1 cellular context compared by ENCODE assay signal in genomic region chr6:1326535-1327121, GRCh38.
A peak's percentile ranks its signal among the peaks of the same experiment; 100 is the strongest.
TF ChIP-seq lines count a peak whose summit lies in the region.

No MANE protein-coding gene starts in this region.

TF ChIP-seq in HepG2, 621 proteins besides CTCF, POLR2A, EP300 and RAD21 (continues in another document):
- no peak for TF ChIP-seq IKZF1 (IDR thresholded peaks at IDR 0.05)
- TF ChIP-seq ZNF230 (CRISPR knock-in tag; IDR thresholded peaks at IDR 0.05), result peak; percentile 76
- peak; percentile 56; the same call in 1 of the 2 replicates for TF ChIP-seq ZBTB38 (CRISPR knock-in tag; IDR thresholded peaks at IDR 0.05)
- TF ChIP-seq SOX13 (IDR thresholded peaks at IDR 0.05), result no peak
- peak in 1 of 2 experiments; percentile 16; a peak in 1 of 4 replicates for TF ChIP-seq SOX13 (CRISPR knock-in tag; conservative IDR thresholded peaks at IDR 0.05 in 1 of 2, IDR thresholded peaks at IDR 0.05 in 1 of 2)
- 0 out of 2 replicates have a peak, but pooled peaks have one; percentile 30 for TF ChIP-seq DPF2 (CRISPR knock-in tag; IDR thresholded peaks at IDR 0.05; ENCODE audit: borderline replicate concordance, low read depth)
- TF ChIP-seq ETV5 (CRISPR knock-in tag; IDR thresholded peaks at IDR 0.05; ENCODE audit: borderline replicate concordance), result 0 out of 2 replicates have a peak, but pooled peaks have one; percentile 43
- peak; percentile 17 for TF ChIP-seq XRCC5 (optimal IDR thresholded peaks at IDR 0.05; ENCODE audit: low read length)
- TF ChIP-seq RFXAP (CRISPR knock-in tag; IDR thresholded peaks at IDR 0.05; ENCODE audit: borderline replicate concordance), result no peak
- TF ChIP-seq ZFX (CRISPR knock-in tag; IDR thresholded peaks at IDR 0.05; ENCODE audit: low read depth), result 0 out of 2 replicates have a peak, but pooled peaks have one; percentile 38
- no peak for TF ChIP-seq ZNF318 (CRISPR knock-in tag; IDR thresholded peaks at IDR 0.05)
- TF ChIP-seq ZNF773 (CRISPR knock-in tag; IDR thresholded peaks at IDR 0.05; ENCODE audit: borderline replicate concordance), result no peak
- peak; percentile 96 for TF ChIP-seq ZSCAN25 (CRISPR knock-in tag; IDR thresholded peaks at IDR 0.05)
- TF ChIP-seq HOXA3 (CRISPR knock-in tag; IDR thresholded peaks at IDR 0.05), result no peak
- TF ChIP-seq ARID5B (CRISPR knock-in tag; IDR thresholded peaks at IDR 0.05), result peak; percentile 16
- peak; percentile 27; the same call in 1 of the 2 replicates for TF ChIP-seq HDAC2 (CRISPR knock-in tag; IDR thresholded peaks at IDR 0.05)
- TF ChIP-seq PAX8 (CRISPR knock-in tag; IDR thresholded peaks at IDR 0.05; ENCODE audit: borderline replicate concordance), result peak; percentile 62; the same call in 1 of the 2 replicates
- 0 out of 2 replicates have a peak, but pooled peaks have one; percentile 30 for TF ChIP-seq ZNF276 (CRISPR knock-in tag; IDR thresholded peaks at IDR 0.05; ENCODE audit: low read depth)
- TF ChIP-seq ZSCAN9 (CRISPR knock-in tag; IDR thresholded peaks at IDR 0.05; ENCODE audit: borderline replicate concordance), result 0 out of 2 replicates have a peak, but pooled peaks have one; percentile 61
- TF ChIP-seq ZZZ3 (CRISPR knock-in tag; IDR thresholded peaks at IDR 0.05; ENCODE audit: borderline replicate concordance), result 0 out of 2 replicates have a peak, but pooled peaks have one; percentile 37
- peak; percentile 50; the same call in 1 of the 2 replicates for TF ChIP-seq ZBTB46 (CRISPR knock-in tag; IDR thresholded peaks at IDR 0.05; ENCODE audit: borderline replicate concordance)
- 0 out of 2 replicates have a peak, but pooled peaks have one; percentile 45 for TF ChIP-seq ZBTB20 (CRISPR knock-in tag; IDR thresholded peaks at IDR 0.05; ENCODE audit: borderline replicate concordance, low read depth)
- TF ChIP-seq ZBTB7B (CRISPR knock-in tag; IDR thresholded peaks at IDR 0.05), result peak; percentile 48; the same call in 1 of the 2 replicates
- TF ChIP-seq SALL1 (CRISPR knock-in tag; IDR thresholded peaks at IDR 0.05), result peak; percentile 23; the same call in 1 of the 2 replicates
- 0 out of 2 replicates have a peak, but pooled peaks have one; percentile 17 for TF ChIP-seq NCOA2 (CRISPR knock-in tag; IDR thresholded peaks at IDR 0.05)
- peak; percentile 17 for TF ChIP-seq TEAD3 (CRISPR knock-in tag; optimal IDR thresholded peaks at IDR 0.05; ENCODE audit: borderline replicate concordance)
- TF ChIP-seq NFYB (CRISPR knock-in tag; IDR thresholded peaks at IDR 0.05), result 0 out of 2 replicates have a peak, but pooled peaks have one; percentile 5
- TF ChIP-seq SOX5 (CRISPR knock-in tag; IDR thresholded peaks at IDR 0.05; ENCODE audit: borderline replicate concordance), result 0 out of 2 replicates have a peak, but pooled peaks have one; percentile 32
- no peak for TF ChIP-seq ZNF101 (CRISPR knock-in tag; IDR thresholded peaks at IDR 0.05; ENCODE audit: borderline replicate concordance, low read depth)
- TF ChIP-seq ZNF350 (CRISPR knock-in tag; IDR thresholded peaks at IDR 0.05; ENCODE audit: borderline replicate concordance, low read depth), result no peak
- peak; percentile 37 for TF ChIP-seq SAP130 (CRISPR knock-in tag; IDR thresholded peaks at IDR 0.05; ENCODE audit: low read depth)
- TF ChIP-seq ZNF609 (CRISPR knock-in tag; IDR thresholded peaks at IDR 0.05; ENCODE audit: borderline replicate concordance), result peak; percentile 58; the same call in 1 of the 2 replicates
- TF ChIP-seq ZNF251 (CRISPR knock-in tag; IDR thresholded peaks at IDR 0.05), result 0 out of 2 replicates have a peak, but pooled peaks have one; percentile 42
- 0 out of 2 replicates have a peak, but pooled peaks have one; percentile 20 for TF ChIP-seq ZNF543 (CRISPR knock-in tag; IDR thresholded peaks at IDR 0.05)
- TF ChIP-seq MEIS1 (CRISPR knock-in tag; IDR thresholded peaks at IDR 0.05; ENCODE audit: borderline replicate concordance), result no peak
- TF ChIP-seq MXD3 (CRISPR knock-in tag; IDR thresholded peaks at IDR 0.05), result 0 out of 2 replicates have a peak, but pooled peaks have one; percentile 32
